In the genomic region with DNA sequence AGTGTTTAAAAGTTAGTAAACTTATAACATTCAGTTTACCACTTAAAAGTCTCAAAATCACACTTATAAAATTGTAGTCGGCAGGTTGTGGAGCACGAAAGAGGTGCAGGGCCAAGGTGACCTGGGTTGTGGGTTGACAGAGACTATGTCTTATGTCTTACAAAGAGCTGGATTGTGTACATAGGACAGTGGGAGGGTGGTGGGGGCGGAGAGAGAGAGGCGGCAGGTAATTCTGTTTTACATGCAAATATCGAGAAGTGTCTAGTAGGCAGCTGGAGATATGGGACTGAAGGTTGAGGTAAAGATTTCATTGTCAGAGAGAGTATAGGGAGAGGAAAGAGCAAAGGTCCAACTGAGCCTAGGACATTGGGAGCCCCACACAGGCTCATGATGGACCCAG, we compare ENCODE assay signal across 28 cellular contexts.
"Had no signal": no experiment of that assay in that cellular context is flagged by ENCODE, and none has a peak within 500 bp of the region (broad histone marks: within the 10 kb centered on the region; RNA-seq: fewer than 3 reads in every experiment).

No MANE protein-coding gene starts in this region.

- H3K4me3 ChIP-seq: coronary artery, esophagus squamous epithelium, heart right ventricle, left lung, prostate gland, right atrium auricular region, smooth muscle cell, suprapubic skin, transverse colon, vagina had no signal

- H3K4me1 Mint-ChIP-seq: immature natural killer cell; naive thymus-derived CD8-positive, alpha-beta T cell; stimulated activated naive CD8-positive, alpha-beta T cell treated with anti-CD3 and anti-CD28 coated beads, Interleukin-15, amount 100 ng/mL, for 72 hours had no signal

- H3K27ac Mint-ChIP-seq: effector memory CD8-positive, alpha-beta T cell; immature natural killer cell; nephron progenitor cell; stimulated activated naive CD8-positive, alpha-beta T cell treated with anti-CD3 and anti-CD28 coated beads, Interleukin-15, amount 100 ng/mL, for 72 hours had no signal

- H3K9me3 ChIP-seq: esophagus squamous epithelium, heart right ventricle, left lung, prostate gland, right atrium auricular region, suprapubic skin, transverse colon, vagina had no signal

- H3K36me3 ChIP-seq: esophagus squamous epithelium, heart right ventricle, left lung, prostate gland, right atrium auricular region, suprapubic skin, transverse colon, vagina had no signal

- H3K27me3 ChIP-seq: esophagus squamous epithelium, left lung, right atrium auricular region, suprapubic skin, transverse colon, vagina had no signal

- DNase-seq: dermis blood vessel endothelial cell; effector memory CD8-positive, alpha-beta T cell; erythroblast; esophagus squamous epithelium; glutamatergic neuron; heart right ventricle; hypothalamus; immature natural killer cell; kidney glomerular epithelial cell; left lung; midbrain; naive thymus-derived CD8-positive, alpha-beta T cell; nephron progenitor cell; nucleus accumbens; stimulated activated CD4-positive, alpha-beta T cell treated with anti-CD3 and anti-CD28 coated beads, Interleukin-12 subunit alpha, Interleukin-12 subunit beta, amount 100 ng/mL, for 4 hours; stimulated activated CD4-positive, alpha-beta T cell treated with anti-CD3 and anti-CD28 coated beads, Interleukin-1b, Interleukin-23, amount 100 ng/mL, for 48 hours; stimulated activated CD4-positive, alpha-beta T cell treated with anti-CD3 and anti-CD28 coated beads, Interleukin-4, amount 100 ng/mL, for 1 hour; stimulated activated CD8-positive, alpha-beta memory T cell treated with anti-CD3 and anti-CD28 coated beads, Interleukin-4, amount 100 ng/mL, for 48 hours; stimulated activated naive CD4-positive, alpha-beta T cell; stimulated activated naive CD8-positive, alpha-beta T cell treated with anti-CD3 and anti-CD28 coated beads, Interleukin-15, amount 100 ng/mL, for 72 hours; transverse colon had no signal

- H3K27ac ChIP-seq: coronary artery, esophagus squamous epithelium, heart right ventricle, left lung, prostate gland, right atrium auricular region, suprapubic skin, transverse colon, vagina had no signal

- H3K4me1 ChIP-seq: esophagus squamous epithelium, heart right ventricle, left lung, prostate gland, right atrium auricular region, suprapubic skin, transverse colon, vagina had no signal

- ATAC-seq: effector memory CD8-positive, alpha-beta T cell; heart right ventricle; naive thymus-derived CD8-positive, alpha-beta T cell; sciatic nerve; stimulated activated naive CD8-positive, alpha-beta T cell treated with anti-CD3 and anti-CD28 coated beads, Interleukin-15, amount 100 ng/mL, for 72 hours had no signal

- H3K36me3 Mint-ChIP-seq: immature natural killer cell had no signal

- H3K27me3 Mint-ChIP-seq: stimulated activated naive CD8-positive, alpha-beta T cell treated with anti-CD3 and anti-CD28 coated beads, Interleukin-15, amount 100 ng/mL, for 72 hours had no signal

- H3K4me3 Mint-ChIP-seq: effector memory CD8-positive, alpha-beta T cell; immature natural killer cell; naive thymus-derived CD8-positive, alpha-beta T cell; nephron progenitor cell; stimulated activated naive CD8-positive, alpha-beta T cell treated with anti-CD3 and anti-CD28 coated beads, Interleukin-15, amount 100 ng/mL, for 72 hours had no signal

- H3K9me3 Mint-ChIP-seq: effector memory CD8-positive, alpha-beta T cell; stimulated activated naive CD8-positive, alpha-beta T cell treated with anti-CD3 and anti-CD28 coated beads, Interleukin-15, amount 100 ng/mL, for 72 hours had no signal
